ENCODE assay signal across 8 cellular contexts in the genomic region with DNA sequence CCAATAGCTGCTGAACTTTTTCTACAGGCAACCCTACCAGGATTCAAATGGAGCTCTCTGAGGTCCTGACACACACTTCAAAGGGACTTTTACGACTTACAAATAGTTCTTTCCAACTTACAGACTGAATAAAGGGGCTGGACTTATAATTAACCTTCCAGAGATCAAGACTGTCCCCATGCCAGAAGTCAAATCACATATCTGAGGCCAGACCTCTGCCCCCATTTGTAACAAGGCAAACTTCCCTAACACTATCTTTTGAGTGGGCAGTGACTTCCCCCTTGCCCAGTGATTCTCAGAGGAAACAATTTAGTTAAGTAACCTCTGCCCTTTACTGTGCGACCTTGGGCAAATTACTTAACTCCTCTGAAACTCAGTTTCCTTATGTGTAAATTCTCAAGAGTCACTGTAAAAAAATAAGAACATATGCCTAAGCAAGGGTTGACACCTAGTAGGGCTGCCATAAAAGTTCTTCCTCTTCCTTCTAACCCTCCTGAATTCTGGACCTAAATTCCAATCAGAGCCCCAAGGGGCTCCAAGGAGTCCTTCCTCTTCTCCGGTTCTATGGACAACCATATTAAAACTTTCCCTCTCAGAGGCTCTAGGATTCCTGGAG. TPM values are rescaled to one million over a fixed set of nuclear protein-coding genes. Genes with fewer than 3 reads are reported as not detected.
DNase-seq lines count a peak whose midpoint lies in the region; ATAC-seq, FAIRE-seq and TF ChIP-seq lines count a peak whose summit lies in the region.

No MANE protein-coding gene starts in this region.

- TF ChIP-seq CTCF in PC-3 (conservative IDR thresholded peaks at IDR 0.05; ENCODE audit: low read depth, low read length) (no peak), choroid plexus epithelial cell (conservative IDR thresholded peaks at IDR 0.05; ENCODE audit: low read depth, low read length) (no peak)

- H3K9me2 ChIP-seq in GM23248 (ENCODE audit: insufficient read depth) (no peaks in the 10 kb centered on the region), PC-3 (replicated peaks; ENCODE audit: low read length) (no peaks in the 10 kb centered on the region)

- POLR2A ChIA-PET in PC-3 (lab: Charles Lee; ENCODE audit: unreplicated experiment), result no interaction called here

- CTCF ChIA-PET in PC-3 (lab: Charles Lee), result interaction anchor here (0.5 to 0.6 kb wide), 2 partner anchors 9 to 11 kb away, joined by 5 to 6 read pairs; no protein-coding TSS in a partner anchor

- no peak for TF ChIP-seq POLR2A in H54 (IDR thresholded peaks at IDR 0.05; ENCODE audit: low read depth, low read length)

- H3K27ac ChIP-seq in GM23248 (peak overlapping the region; percentile 86; the same call in 1 of the 2 replicates), PC-3 (ENCODE audit: low read length) (peak overlapping the region; percentile 82)

- 13 to 14% methylated on average over 3 of the region's 3 CpGs for WGBS in GM23248 (ENCODE audit: low coverage in 1 of 2, low lambda C conversion rate in 2 of 2, missing lambda C conversion rate in 2 of 2), 2 experiments

- no peak; the same call in 1 of the 2 replicates for ATAC-seq in PC-3
- ATAC-seq in GM19455 (IDR thresholded peaks at IDR 0.05; ENCODE audit: unreplicated experiment), result no peak
- no peak for ATAC-seq in HG02970 (IDR thresholded peaks at IDR 0.05; ENCODE audit: low FRiP score, unreplicated experiment)

- H3K36me3 ChIP-seq in GM23248 (ENCODE audit: low read depth), result no peaks in the 10 kb centered on the region
- H3K36me3 ChIP-seq in PC-3 (ENCODE audit: low read depth, low read length), result peaks cover 6% of the 10 kb centered on the region; the same call in 1 of the 2 replicates

- DNase-seq in GM23248, result peak; percentile 67
- DNase-seq in PC-3, result peak; percentile 25
- peak; percentile 51 for DNase-seq in choroid plexus epithelial cell (ENCODE audit: low read depth)
- peak; percentile 66 for DNase-seq in myocyte (ENCODE audit: low read depth)
- no peak for DNase-seq in H54 (ENCODE audit: insufficient read length, low spot score)
- DNase-seq in NCI-H446 treated with DMSO at 0.1 percent for 48 hours (lab: John Stamatoyannopoulos, UW), result no peak

- H3K9ac ChIP-seq in GM23248 (peak overlapping the region; percentile 98), PC-3 (ENCODE audit: low read length) (peak overlapping the region; percentile 100)

- no peak for FAIRE-seq in H54 (lab: Jason Lieb, UNC)

- H4K20me1 ChIP-seq in GM23248 (ENCODE audit: insufficient read depth), result peaks cover 15% of the 10 kb centered on the region
- H4K20me1 ChIP-seq in PC-3 (ENCODE audit: low read length), result peaks cover 29% of the 10 kb centered on the region

- peaks cover 18% of the 10 kb centered on the region for H3K4me1 ChIP-seq in GM23248 (ENCODE audit: insufficient read depth)
- peaks cover 17% of the 10 kb centered on the region for H3K4me1 ChIP-seq in PC-3 (ENCODE audit: insufficient read depth, low read length)

- BruUV-seq in PC-3 (replicated peaks; lab: Mats Ljungman, UMichigan), result TSS peak; percentile 50

- peak overlapping the region; percentile 100 for H3K4me3 ChIP-seq in GM23248
- H3K4me3 ChIP-seq in PC-3 (ENCODE audit: low read length), result peak overlapping the region; percentile 93
- H3K4me3 ChIP-seq in choroid plexus epithelial cell (ENCODE audit: low read depth, low read length), result peak overlapping the region; percentile 98

- H2AFZ ChIP-seq in GM23248, result no peak overlapping the region
- no peak overlapping the region for H2AFZ ChIP-seq in PC-3 (ENCODE audit: low read length)

- H3K27me3 ChIP-seq in GM23248 (replicated peaks; ENCODE audit: insufficient read depth), result no peaks in the 10 kb centered on the region
- H3K27me3 ChIP-seq in PC-3 (ENCODE audit: low read length), result no peaks in the 10 kb centered on the region

- peaks cover 61% of the 10 kb centered on the region for H3K79me2 ChIP-seq in GM23248 (ENCODE audit: insufficient read depth)
- H3K79me2 ChIP-seq in PC-3 (ENCODE audit: low read length), result peaks cover 59% of the 10 kb centered on the region

- intact Hi-C loops in PC-3 (cut with micrococcal nuclease), result loop anchor here (5.0 kb wide), 1 partner anchor 56 kb away; no protein-coding TSS in a partner anchor

- H3K4me2 ChIP-seq in GM23248 (ENCODE audit: unreplicated experiment), result peak overlapping the region; percentile 83
- peak overlapping the region; percentile 93 for H3K4me2 ChIP-seq in PC-3 (ENCODE audit: low read length)

- in situ Hi-C loops in GM23248 (cut with MboI), result no loop called here

- H3F3A ChIP-seq in GM23248 (ENCODE audit: insufficient read depth), result peaks cover 20% of the 10 kb centered on the region
- H3F3A ChIP-seq in PC-3 (ENCODE audit: low read length, unreplicated experiment), result no peaks in the 10 kb centered on the region

- H3K9me3 ChIP-seq in GM23248 (ENCODE audit: low read depth), result no peaks in the 10 kb centered on the region
- H3K9me3 ChIP-seq in PC-3 (ENCODE audit: low read length), result no peaks in the 10 kb centered on the region

RNA-seq across cellular contexts. Expression of a gene that starts 1.3 kb away (rescaled TPM):
- 18.6 and 19.3 TPM in 2 replicates for total RNA-seq in GM23248 (2014; rRNA removed; shearing (Covaris generic))
- polyA plus RNA-seq in GM23248 (2016; fragmentation: Nextera tagmentation; extraction: Ambion mirVana), result 117 and 118 TPM in 2 replicates
- 20.7 and 32.4 TPM in 2 replicates for total RNA-seq in PC-3 (2014; rRNA removed)
- 17.3 and 18.2 TPM in 2 replicates for total RNA-seq in myocyte
- polyA plus RNA-seq in myocyte (2012), result 65.6 TPM

Comparison
In these comparisons a context has a peak if more than half of its experiments do, and no peak if none do; other contexts are left out.
1. DNase-seq: peak in GM23248 (single experiment), PC-3 (single experiment), choroid plexus epithelial cell (single experiment) and myocyte (single experiment); none in H54 (single experiment) and NCI-H446 treated with DMSO at 0.1 percent for 48 hours (single experiment).
2. Peak in every context shown above with its lines, with median percentiles within 50 percentile points of each other: H3K4me3 ChIP-seq.